ENCODE assay signal across 11 cellular contexts in genomic region chr6:150311149-150311946, GRCh38. TPM values are rescaled to one million over a fixed set of nuclear protein-coding genes. Genes with fewer than 3 reads are reported as not detected.
DNase-seq lines count a peak whose midpoint lies in the region; ATAC-seq and TF ChIP-seq lines count a peak whose summit lies in the region.
"Not testable (repeated sequence)": the region's sequence is repeated elsewhere in the genome, so short reads cannot be mapped to it uniquely, and the experiment has no call there.
"Had no signal": no experiment of that assay in that cellular context is flagged by ENCODE, and none has a peak within 500 bp of the region (broad histone marks: within the 10 kb centered on the region; RNA-seq: fewer than 3 reads in every experiment).

No MANE protein-coding gene starts in this region.

- POLR2A ChIA-PET in CD4-positive, alpha-beta T cell (lab: Charles Lee); activated CD4-positive, alpha-beta memory T cell treated with anti-CD3 and anti-CD28 coated beads, Interleukin-2, amount 10 ng/mL, durations not matched to agents 7 days and 5 days (lab: Charles Lee): not testable (repeated sequence)

- peak overlapping the region; percentile 55 for H3K27ac Mint-ChIP-seq in CD4-positive, alpha-beta T cell
- H3K27ac Mint-ChIP-seq in activated CD4-positive, alpha-beta memory T cell treated with anti-CD3 and anti-CD28 coated beads, Interleukin-2, amount 10 ng/mL, durations not matched to agents 7 days and 5 days: peak overlapping the region; percentile 8

- intact Hi-C loops in CD4-positive, alpha-beta T cell (cut with DNase I, micrococcal nuclease): not testable (repeated sequence)

- H3K27me3 ChIP-seq in CD4-positive, alpha-beta T cell (ENCODE audit: control insufficient read depth, insufficient read depth, low read length); Peyer's patch: not testable (repeated sequence)

- CTCF ChIA-PET in CD4-positive, alpha-beta T cell (lab: Charles Lee): not testable (repeated sequence)
- CTCF ChIA-PET in activated CD4-positive, alpha-beta memory T cell treated with anti-CD3 and anti-CD28 coated beads, Interleukin-2, amount 10 ng/mL, durations not matched to agents 7 days and 5 days (lab: Charles Lee): interaction anchor here (0.6 to 0.7 kb wide), 2 partner anchors 117 to 552 kb away, joined by 3 read pairs; no protein-coding TSS in a partner anchor

- H3K9me3 Mint-ChIP-seq in CD4-positive, alpha-beta T cell; activated CD4-positive, alpha-beta memory T cell treated with anti-CD3 and anti-CD28 coated beads, Interleukin-2, amount 10 ng/mL, durations not matched to agents 7 days and 5 days: not testable (repeated sequence)

- H3K27me3 Mint-ChIP-seq in CD4-positive, alpha-beta T cell: not testable (repeated sequence)
- peaks cover 15% of the 10 kb centered on the region for H3K27me3 Mint-ChIP-seq in activated CD4-positive, alpha-beta memory T cell treated with anti-CD3 and anti-CD28 coated beads, Interleukin-2, amount 10 ng/mL, durations not matched to agents 7 days and 5 days

- H3K4me3 Mint-ChIP-seq in CD4-positive, alpha-beta T cell; activated CD4-positive, alpha-beta memory T cell treated with anti-CD3 and anti-CD28 coated beads, Interleukin-2, amount 10 ng/mL, durations not matched to agents 7 days and 5 days: not testable (repeated sequence)

- DNase-seq in CD4-positive, alpha-beta T cell: peak in 1 of 10 experiments; percentile 3
- DNase-seq in Peyer's patch: peak in 2 of 3 donors; percentile 19 to 66
- peak; percentile 28 for DNase-seq in activated CD4-positive, alpha-beta memory T cell treated with anti-CD3 and anti-CD28 coated beads, Interleukin-2, amount 10 ng/mL, durations not matched to agents 7 days and 5 days
- peak; percentile 20 for DNase-seq in activated T-cell treated with anti-CD3 and anti-CD28 coated beads, Interleukin-2, amount 50 U/mL, for 1 hour
- peak; percentile 59 for DNase-seq in activated gamma-delta T cell treated with Interleukin-2 at 50 U/mL for 16 hours
- peak; percentile 7 for DNase-seq in central memory CD4-positive, alpha-beta T cell
- DNase-seq in mucosa of gallbladder (ENCODE audit: low spot score): peak; percentile 13
- DNase-seq in stimulated activated CD8-positive, alpha-beta memory T cell treated with anti-CD3 and anti-CD28 coated beads, Interleukin-4, amount 100 ng/mL, for 24 hours (ENCODE audit: low read depth): peak; percentile 4

- not testable (repeated sequence) for H3K27ac ChIP-seq in CD4-positive, alpha-beta T cell (ENCODE audit: low read depth, low read length); Peyer's patch

- not testable (repeated sequence) for H3K4me1 Mint-ChIP-seq in CD4-positive, alpha-beta T cell (ENCODE audit: low read depth)
- H3K4me1 Mint-ChIP-seq in activated CD4-positive, alpha-beta memory T cell treated with anti-CD3 and anti-CD28 coated beads, Interleukin-2, amount 10 ng/mL, durations not matched to agents 7 days and 5 days: peaks cover 10% of the 10 kb centered on the region

- not testable (repeated sequence) for TF ChIP-seq CTCF in CD4-positive, alpha-beta T cell (IDR thresholded peaks at IDR 0.05); Peyer's patch (IDR thresholded peaks at IDR 0.05)

- ATAC-seq in CD4-positive, alpha-beta T cell (ENCODE audit: poor library complexity): not testable (repeated sequence)

- H3K9me3 ChIP-seq in CD4-positive, alpha-beta T cell (ENCODE audit: control insufficient read depth, low read length); Peyer's patch: not testable (repeated sequence)

- not testable (repeated sequence) for H3K36me3 ChIP-seq in Peyer's patch

- not testable (repeated sequence) for H3K4me1 ChIP-seq in Peyer's patch

- not testable (repeated sequence) for H3K36me3 Mint-ChIP-seq in CD4-positive, alpha-beta T cell (ENCODE audit: low read depth); activated CD4-positive, alpha-beta memory T cell treated with anti-CD3 and anti-CD28 coated beads, Interleukin-2, amount 10 ng/mL, durations not matched to agents 7 days and 5 days (ENCODE audit: low read depth)

- not testable (repeated sequence) for TF ChIP-seq POLR2A in Peyer's patch (IDR thresholded peaks at IDR 0.05)

- H3K4me3 ChIP-seq in Peyer's patch: not testable (repeated sequence)

RNA-seq across cellular contexts. Expression of gene IYD, which starts 57.5 kb away (rescaled TPM):
- not detected for total RNA-seq in CD4-positive, alpha-beta T cell
- 10 to 100 TPM in 3 of 4 donors, under 1 TPM in 1; 0.83 to 57.0 (median 36.8) TPM for total RNA-seq in Peyer's patch
- total RNA-seq in activated CD4-positive, alpha-beta memory T cell treated with anti-CD3 and anti-CD28 coated beads, Interleukin-2, amount 10 ng/mL, durations not matched to agents 7 days and 5 days: not detected
- total RNA-seq in mucosa of gallbladder: 62.6 TPM
- total RNA-seq: H7, IMR-90, MCF 10A had no signal
